Comparison of ENCODE assay signal across 25 cellular contexts in the genomic region with DNA sequence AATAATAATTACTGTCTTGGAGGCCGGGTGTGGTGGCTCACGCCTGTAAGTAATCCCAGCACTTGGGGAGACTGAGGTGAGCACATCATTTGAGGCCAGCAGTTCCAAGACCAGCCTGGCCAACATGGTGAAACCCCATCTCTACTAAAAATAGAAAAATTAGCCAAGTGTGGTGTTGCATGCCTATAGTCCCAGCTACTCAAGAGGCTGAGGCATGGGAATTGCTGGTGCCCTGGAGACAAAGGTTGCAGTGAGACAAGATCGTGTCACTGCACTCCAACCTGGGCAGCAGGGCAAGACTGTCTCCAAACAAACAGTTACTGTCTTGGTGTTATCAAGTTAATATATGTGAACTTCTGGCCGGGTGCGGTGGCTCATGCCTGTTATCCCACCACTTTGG.
"Had no signal": no experiment of that assay in that cellular context is flagged by ENCODE, and none has a peak within 500 bp of the region (broad histone marks: within the 10 kb centered on the region; RNA-seq: fewer than 3 reads in every experiment).

No MANE protein-coding gene starts in this region.

- H3K9me3 ChIP-seq: colonic mucosa, esophagus squamous epithelium, left ventricle myocardium inferior, lower lobe of right lung, neutrophil, pancreas, spleen, thoracic aorta, tibial nerve, upper lobe of left lung had no signal

- H3K4me3 ChIP-seq: colonic mucosa, esophagus squamous epithelium, left ventricle myocardium inferior, lower lobe of right lung, pancreas, skin epidermis, spleen, thoracic aorta, tibial nerve, upper lobe of left lung had no signal

- H3K9me3 Mint-ChIP-seq: dendritic cell treated with granulocyte-macrophage colony-stimulating factor and Interleukin-4, amounts not matched to agents 40 ng/mL and 50 ng/mL, for 4 days; immature natural killer cell; natural killer cell; stimulated activated naive B cell treated with anti-CD40 and anti-IgM and Interleukin-4, amounts not matched to agents 10 μg/mL and 1 μg/mL and 100 μg/mL, for 72 hours; stimulated activated naive CD8-positive, alpha-beta T cell treated with anti-CD3 and anti-CD28 coated beads, Interleukin-15, Interleukin-2, amounts not matched to agents 100 ng/mL and 50 ng/mL, for 24 hours had no signal

- H3K27me3 Mint-ChIP-seq: dendritic cell treated with granulocyte-macrophage colony-stimulating factor and Interleukin-4, amounts not matched to agents 40 ng/mL and 50 ng/mL, for 4 days; stimulated activated naive B cell treated with anti-CD40 and anti-IgM and Interleukin-4, amounts not matched to agents 10 μg/mL and 1 μg/mL and 100 μg/mL, for 72 hours; stimulated activated naive CD8-positive, alpha-beta T cell treated with anti-CD3 and anti-CD28 coated beads, Interleukin-15, Interleukin-2, amounts not matched to agents 100 ng/mL and 50 ng/mL, for 24 hours had no signal

- H3K27ac ChIP-seq: colonic mucosa, esophagus squamous epithelium, left ventricle myocardium inferior, lower lobe of right lung, neutrophil, pancreas, skin epidermis, spleen, thoracic aorta, tibial nerve, upper lobe of left lung had no signal

- ATAC-seq: left colon; lower lobe of right lung; natural killer cell; pancreas; sciatic nerve; stimulated activated naive B cell treated with anti-CD40 and anti-IgM and Interleukin-4, amounts not matched to agents 10 μg/mL and 1 μg/mL and 100 μg/mL, for 72 hours had no signal

- H3K27me3 ChIP-seq: colonic mucosa, esophagus squamous epithelium, neutrophil, pancreas, spleen, tibial nerve, upper lobe of left lung had no signal

- H3K27ac Mint-ChIP-seq: dendritic cell treated with granulocyte-macrophage colony-stimulating factor and Interleukin-4, amounts not matched to agents 40 ng/mL and 50 ng/mL, for 4 days; natural killer cell had no signal

- H3K4me3 Mint-ChIP-seq: dendritic cell treated with granulocyte-macrophage colony-stimulating factor and Interleukin-4, amounts not matched to agents 40 ng/mL and 50 ng/mL, for 4 days; immature natural killer cell; natural killer cell; stimulated activated naive B cell treated with anti-CD40 and anti-IgM and Interleukin-4, amounts not matched to agents 10 μg/mL and 1 μg/mL and 100 μg/mL, for 72 hours; stimulated activated naive CD8-positive, alpha-beta T cell treated with anti-CD3 and anti-CD28 coated beads, Interleukin-15, Interleukin-2, amounts not matched to agents 100 ng/mL and 50 ng/mL, for 24 hours had no signal

- DNase-seq: colonic mucosa; effector memory CD4-positive, alpha-beta T cell; erythroblast; esophagus squamous epithelium; foreskin melanocyte; hypothalamus; immature natural killer cell; islet precursor cell; kidney glomerular epithelial cell; left colon; left ventricle myocardium inferior; lower lobe of right lung; natural killer cell; spleen; stimulated activated CD4-positive, alpha-beta T cell treated with anti-CD3 and anti-CD28 coated beads, Interleukin-2, amount 100 ng/mL, for 48 hours; stimulated activated naive B cell treated with anti-CD40 and anti-IgM and Interleukin-4, amounts not matched to agents 10 μg/mL and 1 μg/mL and 100 μg/mL, for 72 hours; upper lobe of left lung had no signal
